ENCODE assay signal across 16 cellular contexts in the genomic region with DNA sequence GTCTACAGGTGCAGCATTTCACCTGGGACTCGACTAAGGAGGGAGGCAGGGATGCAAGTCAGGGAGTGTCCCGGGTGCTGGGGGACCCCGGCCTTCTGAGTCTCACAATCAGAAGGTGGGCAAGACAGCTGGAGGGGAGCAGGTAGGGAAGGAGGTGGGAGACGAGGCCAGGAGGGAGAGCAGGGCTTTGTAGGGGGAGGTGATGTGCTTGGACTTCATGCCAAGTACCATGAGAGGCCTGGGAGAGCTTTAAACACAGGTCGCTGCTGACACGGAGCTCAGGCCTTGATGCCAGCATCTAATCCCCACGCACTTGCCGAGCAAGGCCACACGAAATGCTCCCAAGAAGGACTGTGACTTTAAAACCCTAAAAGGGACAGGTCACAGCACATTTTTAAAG.
DNase-seq lines count a peak whose midpoint lies in the region; ATAC-seq and TF ChIP-seq lines count a peak whose summit lies in the region.
"Had no signal": no experiment of that assay in that cellular context is flagged by ENCODE, and none has a peak within 500 bp of the region (broad histone marks: within the 10 kb centered on the region; RNA-seq: fewer than 3 reads in every experiment).

No MANE protein-coding gene starts in this region.

- H4K91ac ChIP-seq in neuronal stem cell (ENCODE audit: low read depth, low read length, poor library complexity), result no peak overlapping the region

- no peaks in the 10 kb centered on the region for H3K79me1 ChIP-seq in neuronal stem cell (ENCODE audit: low read depth, low read length)

- DNase-seq in H7 (peak; percentile 6), neuronal stem cell (ENCODE audit: low spot score) (no peak), MV-4-11 (lab: John Stamatoyannopoulos, UW) (no peak), immature natural killer cell (no peak), right atrium auricular region (ENCODE audit: low spot score) (no peak)
- DNase-seq: 8988T; CD4-positive, alpha-beta memory T cell; DMS153; DMS79; GF-D8; HCEC 1CT; IMR-90 had no signal

- H3K27ac Mint-ChIP-seq in immature natural killer cell, result no peak overlapping the region
- H3K27ac Mint-ChIP-seq: CD14-positive monocyte; CD4-positive, alpha-beta memory T cell had no signal

- ATAC-seq in HG03565 (IDR thresholded peaks at IDR 0.05; ENCODE audit: unreplicated experiment), result no peak
- ATAC-seq: K562 had no signal

- H3K4me2 ChIP-seq in BLaER1 (peak overlapping the region; percentile 92), neuronal stem cell (ENCODE audit: insufficient read depth, low read length, poor library complexity, severe bottlenecking) (no peak overlapping the region)

- H3K4me3 Mint-ChIP-seq in immature natural killer cell, result no peak overlapping the region
- H3K4me3 Mint-ChIP-seq: CD14-positive monocyte; CD4-positive, alpha-beta memory T cell had no signal

- no peaks in the 10 kb centered on the region for H3K27me3 ChIP-seq in BLaER1
- no peaks in the 10 kb centered on the region for H3K27me3 ChIP-seq in H7 (ENCODE audit: control insufficient read depth, insufficient read depth, low read length)
- no peaks in the 10 kb centered on the region for H3K27me3 ChIP-seq in neuronal stem cell (ENCODE audit: control insufficient read depth in 3 of 3, insufficient read depth in 3 of 3, low read depth in 1 of 3, low read length in 3 of 3)
- H3K27me3 ChIP-seq in right atrium auricular region, result no peaks in the 10 kb centered on the region

- H3K27ac ChIP-seq in BLaER1, result peak overlapping the region; percentile 98
- no peak overlapping the region for H3K27ac ChIP-seq in neuronal stem cell (replicated peaks; ENCODE audit: low read length)
- H3K27ac ChIP-seq in right atrium auricular region, result no peak overlapping the region

- WGBS in neuronal stem cell (ENCODE audit: extremely low coverage in 2 of 2, insufficient read length in 2 of 2, insufficient replicate concordance in 1 of 2), 2 donors, result no CpG with 5 or more reads among the region's 9 CpGs

- H3K4me1 ChIP-seq in BLaER1 (peaks cover 50% of the 10 kb centered on the region), neuronal stem cell (ENCODE audit: control insufficient read depth in 2 of 2, insufficient read depth in 1 of 2, low read depth in 1 of 2, low read length in 2 of 2) (no peaks in the 10 kb centered on the region), right atrium auricular region (no peaks in the 10 kb centered on the region)

- H2AK5ac ChIP-seq in neuronal stem cell (ENCODE audit: low read depth, low read length), result no peak overlapping the region

- no peak overlapping the region for H3K14ac ChIP-seq in neuronal stem cell (ENCODE audit: low read length)

- H3K27me3 Mint-ChIP-seq in immature natural killer cell (ENCODE audit: low read depth in 3 of 3), result no peaks in the 10 kb centered on the region

- no peak overlapping the region for H2BK15ac ChIP-seq in neuronal stem cell (ENCODE audit: low read length)

- no peaks in the 10 kb centered on the region for H3K9me3 Mint-ChIP-seq in immature natural killer cell
- H3K9me3 Mint-ChIP-seq: CD4-positive, alpha-beta memory T cell had no signal

- H3K36me3 ChIP-seq in BLaER1 (no peaks in the 10 kb centered on the region), H7 (replicated peaks; ENCODE audit: control insufficient read depth, insufficient read depth, low read length) (no peaks in the 10 kb centered on the region), neuronal stem cell (replicated peaks in 1 of 2; ENCODE audit: control insufficient read depth in 2 of 2, insufficient read depth in 2 of 2, low read length in 2 of 2) (no peaks in the 10 kb centered on the region), right atrium auricular region (no peaks in the 10 kb centered on the region)

- TF ChIP-seq CTCF in right atrium auricular region (IDR thresholded peaks at IDR 0.05), result no peak

- H3K9ac ChIP-seq in BLaER1 (no peak overlapping the region), neuronal stem cell (ENCODE audit: low read depth, low read length, poor library complexity) (no peak overlapping the region)

- H3K9me3 ChIP-seq in BLaER1 (no peaks in the 10 kb centered on the region), neuronal stem cell (replicated peaks in 1 of 2; ENCODE audit: control insufficient read depth in 2 of 2, insufficient read depth in 1 of 2, low read depth in 1 of 2, low read length in 2 of 2) (no peaks in the 10 kb centered on the region), right atrium auricular region (no peaks in the 10 kb centered on the region)

- no peak overlapping the region for H2BK5ac ChIP-seq in neuronal stem cell (ENCODE audit: low read length)

- no peak overlapping the region for H2BK12ac ChIP-seq in neuronal stem cell (ENCODE audit: low read length)

- H3K4me1 Mint-ChIP-seq in immature natural killer cell, result no peaks in the 10 kb centered on the region
- H3K4me1 Mint-ChIP-seq: CD14-positive monocyte; CD4-positive, alpha-beta memory T cell had no signal

- no peaks in the 10 kb centered on the region for H4K20me1 ChIP-seq in BLaER1

- no peak overlapping the region for H3K4me3 ChIP-seq in BLaER1
- no peak overlapping the region for H3K4me3 ChIP-seq in H7 (ENCODE audit: insufficient read depth, low read depth, low read length)
- H3K4me3 ChIP-seq in neuronal stem cell (ENCODE audit: low read length in 2 of 2), result no peak overlapping the region
- H3K4me3 ChIP-seq in right atrium auricular region, result no peak overlapping the region
- H3K4me3 ChIP-seq: K562 had no signal

- H3K18ac ChIP-seq in neuronal stem cell (ENCODE audit: low read length), result peak overlapping the region; percentile 32

- no peak overlapping the region for H2BK120ac ChIP-seq in neuronal stem cell (ENCODE audit: low read depth, low read length)

- no peak overlapping the region for H2AFZ ChIP-seq in neuronal stem cell (ENCODE audit: low read length)

- no peak overlapping the region for H3K23ac ChIP-seq in neuronal stem cell (ENCODE audit: low read depth, low read length, poor library complexity)

- H3K4ac ChIP-seq in neuronal stem cell (ENCODE audit: low read length), result no peak overlapping the region

- no peak overlapping the region for H4K8ac ChIP-seq in neuronal stem cell (ENCODE audit: low read depth, low read length)

- no peaks in the 10 kb centered on the region for H3K36me3 Mint-ChIP-seq in immature natural killer cell
- H3K36me3 Mint-ChIP-seq: CD14-positive monocyte; CD4-positive, alpha-beta memory T cell had no signal
